11 cellular contexts compared by ENCODE assay signal in the genomic region with DNA sequence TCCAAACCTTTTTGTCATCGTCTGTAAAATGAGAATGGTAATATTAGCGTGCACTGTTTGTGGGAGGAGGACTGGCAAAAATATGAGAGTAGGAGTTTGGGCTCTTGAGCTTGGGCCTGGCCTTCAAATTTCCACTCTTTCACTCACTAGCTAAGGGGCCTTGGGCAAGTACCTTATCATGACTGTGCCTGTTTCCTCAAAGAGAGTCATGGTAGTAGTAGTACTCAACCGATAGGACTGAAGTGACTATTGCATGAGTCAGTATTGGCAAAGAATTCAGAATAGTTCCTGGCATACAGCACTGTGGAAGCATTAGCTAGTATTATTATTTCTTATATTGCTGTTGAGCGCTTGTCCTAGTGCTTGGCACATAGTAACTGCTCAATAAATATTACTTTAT. TPM values are rescaled to one million over a fixed set of nuclear protein-coding genes. Genes with fewer than 3 reads are reported as not detected.
DNase-seq lines count a peak whose midpoint lies in the region; ATAC-seq and TF ChIP-seq lines count a peak whose summit lies in the region.
"Had no signal": no experiment of that assay in that cellular context is flagged by ENCODE, and none has a peak within 500 bp of the region (broad histone marks: within the 10 kb centered on the region; RNA-seq: fewer than 3 reads in every experiment).

No MANE protein-coding gene starts in this region.

- H4K20me1 ChIP-seq in osteoblast (ENCODE audit: insufficient read depth, low read length): peaks cover 5% of the 10 kb centered on the region

- H3K27ac Mint-ChIP-seq in chondrocyte (ENCODE audit: unreplicated experiment): peak overlapping the region; percentile 17
- H3K27ac Mint-ChIP-seq in CD8-positive, alpha-beta memory T cell: no peak overlapping the region

- no peaks in the 10 kb centered on the region for H3K27me3 Mint-ChIP-seq in chondrocyte (ENCODE audit: low read depth)
- H3K27me3 Mint-ChIP-seq in CD8-positive, alpha-beta memory T cell: peaks cover 0 to 5% of the 10 kb centered on the region in 2 donors

- no peak for TF ChIP-seq CTCF in chondrocyte (IDR thresholded peaks at IDR 0.05)
- no peak for TF ChIP-seq CTCF in osteoblast (IDR thresholded peaks at IDR 0.05; ENCODE audit: extremely low read depth, low read depth, low read length)
- TF ChIP-seq CTCF in colonic mucosa (IDR thresholded peaks at IDR 0.05): no peak

- intact Hi-C loops in colonic mucosa (cut with DNase I): no loop called here

- H3K27ac ChIP-seq in osteoblast (ENCODE audit: low read depth, low read length) (peak overlapping the region; percentile 19), colonic mucosa (no peak overlapping the region)
- no peak overlapping the region for H3K27ac ChIP-seq in CD8-positive, alpha-beta memory T cell (ENCODE audit: low read depth, low read length)

- peaks cover 13% of the 10 kb centered on the region for H3K9me3 Mint-ChIP-seq in chondrocyte (ENCODE audit: low read depth)
- no peaks in the 10 kb centered on the region for H3K9me3 Mint-ChIP-seq in CD8-positive, alpha-beta memory T cell

- ATAC-seq in HG03457 (IDR thresholded peaks at IDR 0.05; ENCODE audit: unreplicated experiment): no peak

- H3K9me3 ChIP-seq in osteoblast (ENCODE audit: low read depth, low read length) (no peaks in the 10 kb centered on the region), colonic mucosa (no peaks in the 10 kb centered on the region)
- H3K9me3 ChIP-seq in CD8-positive, alpha-beta memory T cell (ENCODE audit: low read length): no peaks in the 10 kb centered on the region

- H3K4me3 Mint-ChIP-seq in chondrocyte (ENCODE audit: unreplicated experiment): no peak overlapping the region
- H3K4me3 Mint-ChIP-seq in CD8-positive, alpha-beta memory T cell: no peak overlapping the region

- H3K4me3 ChIP-seq in osteoblast (ENCODE audit: insufficient read depth, low read length): no peak overlapping the region
- no peak overlapping the region for H3K4me3 ChIP-seq in CD8-positive, alpha-beta memory T cell (ENCODE audit: low read length)
- no peak overlapping the region for H3K4me3 ChIP-seq in colonic mucosa

- H3K4me2 ChIP-seq in osteoblast (ENCODE audit: insufficient read depth, low read length): no peak overlapping the region

- H3K9ac ChIP-seq in colonic mucosa (ENCODE audit: low read depth in 2 of 2, low read length in 2 of 2): no peak overlapping the region

- peak; percentile 40 for DNase-seq in GM04503 (ENCODE audit: low read depth)
- peak; percentile 84 for DNase-seq in NCI-H226
- no peak for DNase-seq in chondrocyte (ENCODE audit: low spot score)
- DNase-seq in osteoblast (ENCODE audit: insufficient read length, low spot score, missing footprints): peak; percentile 91
- DNase-seq in SKM-1 (lab: John Stamatoyannopoulos, UW; ENCODE audit: unreplicated experiment): no peak
- no peak for DNase-seq in CD8-positive, alpha-beta memory T cell
- DNase-seq in colonic mucosa: no peak
- DNase-seq: activated CD4-positive, alpha-beta T cell treated with anti-CD3 and anti-CD28 coated beads for 48 hours; caudate nucleus; NCI-H1436 treated with DMSO at 0.1 percent for 48 hours had no signal

- no peaks in the 10 kb centered on the region for H3K79me2 ChIP-seq in osteoblast (ENCODE audit: insufficient read depth, low read length)

- H3K36me3 ChIP-seq in osteoblast (ENCODE audit: insufficient read depth, low read length) (peaks cover 19% of the 10 kb centered on the region), colonic mucosa (no peaks in the 10 kb centered on the region)
- no peaks in the 10 kb centered on the region for H3K36me3 ChIP-seq in CD8-positive, alpha-beta memory T cell (ENCODE audit: insufficient read depth, low read length)

- H3K4me1 ChIP-seq in osteoblast (ENCODE audit: insufficient read depth, low read length) (peaks cover 3% of the 10 kb centered on the region), colonic mucosa (no peaks in the 10 kb centered on the region)
- no peaks in the 10 kb centered on the region for H3K4me1 ChIP-seq in CD8-positive, alpha-beta memory T cell (ENCODE audit: insufficient read depth, low read length)

- POLR2A ChIA-PET in CD8-positive, alpha-beta memory T cell (lab: Charles Lee): no interaction called here

- no peaks in the 10 kb centered on the region for H3K27me3 ChIP-seq in osteoblast (ENCODE audit: insufficient read depth, low read length)
- no peaks in the 10 kb centered on the region for H3K27me3 ChIP-seq in CD8-positive, alpha-beta memory T cell (ENCODE audit: insufficient read depth, low read length, poor library complexity, severe bottlenecking)
- no peaks in the 10 kb centered on the region for H3K27me3 ChIP-seq in colonic mucosa

- peaks cover 3% of the 10 kb centered on the region for H3K4me1 Mint-ChIP-seq in chondrocyte (ENCODE audit: low read depth)
- H3K4me1 Mint-ChIP-seq in CD8-positive, alpha-beta memory T cell: peaks cover 0 to 4% (median 0%) of the 10 kb centered on the region in 3 donors

- CTCF ChIA-PET in CD8-positive, alpha-beta memory T cell (lab: Charles Lee): no interaction called here

- peaks cover 23% of the 10 kb centered on the region for H3K36me3 Mint-ChIP-seq in chondrocyte (ENCODE audit: low read depth)
- peaks cover 0 to 69% (median 7%) of the 10 kb centered on the region in 3 donors for H3K36me3 Mint-ChIP-seq in CD8-positive, alpha-beta memory T cell

- no peak overlapping the region for H2AFZ ChIP-seq in osteoblast (ENCODE audit: low read length)

RNA-seq across cellular contexts. Expression of a gene that starts 16.0 kb away (rescaled TPM):
- 224 to 303 TPM (median 283 TPM) in 3 replicates for total RNA-seq in chondrocyte
- 441 and 527 TPM in 2 replicates for total RNA-seq in osteoblast
- 100 to 1,000 TPM; 245 to 255 TPM for total RNA-seq in CD8-positive, alpha-beta memory T cell
- 272 TPM for polyA plus RNA-seq in CD8-positive, alpha-beta memory T cell
- 100 to 1,000 TPM in 1 of 2 donors, 10 to 100 TPM in 1; 92.1 to 175 TPM for total RNA-seq in colonic mucosa

RNA-seq across cellular contexts. Expression of a gene that starts 18.8 kb away (rescaled TPM):
- total RNA-seq in chondrocyte: 15.7 to 18.9 TPM (median 18.8 TPM) in 3 replicates
- total RNA-seq in osteoblast: 8.8 and 10.1 TPM in 2 replicates
- 10 to 100 TPM; 14.0 to 15.2 TPM for total RNA-seq in CD8-positive, alpha-beta memory T cell
- polyA plus RNA-seq in CD8-positive, alpha-beta memory T cell: 21.5 TPM
- total RNA-seq in colonic mucosa: 10 to 100 TPM in 1 of 2 donors, 1 to 10 TPM in 1; 8.1 to 11.6 TPM

RNA-seq across cellular contexts. Expression of a gene that starts 36.7 kb away (rescaled TPM):
- total RNA-seq in chondrocyte: 35.2 to 44.4 TPM (median 39.1 TPM) in 3 replicates
- total RNA-seq in osteoblast: 45.6 and 64.8 TPM in 2 replicates
- 100 to 1,000 TPM; 150 to 153 TPM for total RNA-seq in CD8-positive, alpha-beta memory T cell
- 109 TPM for polyA plus RNA-seq in CD8-positive, alpha-beta memory T cell
- 100 to 1,000 TPM; 225 to 271 TPM for total RNA-seq in colonic mucosa

RNA-seq across cellular contexts. Expression of a gene that starts 39.0 kb away (rescaled TPM):
- total RNA-seq in chondrocyte: 87.7 to 92.9 TPM (median 92.3 TPM) in 3 replicates
- total RNA-seq in osteoblast: 78.1 and 88.7 TPM in 2 replicates
- 10 to 100 TPM; 47.5 to 48.0 TPM for total RNA-seq in CD8-positive, alpha-beta memory T cell
- 48.3 TPM for polyA plus RNA-seq in CD8-positive, alpha-beta memory T cell
- 100 to 1,000 TPM in 1 of 2 donors, 10 to 100 TPM in 1; 90.4 to 121 TPM for total RNA-seq in colonic mucosa

RNA-seq across cellular contexts. Expression of a gene that starts 49.5 kb away (rescaled TPM):
- total RNA-seq in chondrocyte: 10.8 to 23.1 TPM (median 12.5 TPM) in 3 replicates
- total RNA-seq in osteoblast: 12.4 and 13.8 TPM in 2 replicates
- total RNA-seq in CD8-positive, alpha-beta memory T cell: 10 to 100 TPM; 12.8 to 13.5 TPM
- polyA plus RNA-seq in CD8-positive, alpha-beta memory T cell: 17.8 TPM
- 1 to 10 TPM; 3.6 to 5.3 TPM for total RNA-seq in colonic mucosa

Comparison
In these comparisons a context has a peak if more than half of its experiments do, and no peak if none do; other contexts are left out.
1. DNase-seq: peak in GM04503 (single experiment), NCI-H226 (single experiment) and osteoblast (single experiment); none in chondrocyte (single experiment), SKM-1 (single experiment), CD8-positive, alpha-beta memory T cell (0 of 5) and colonic mucosa (single experiment).